11 cellular contexts compared by ENCODE assay signal in the genomic region with DNA sequence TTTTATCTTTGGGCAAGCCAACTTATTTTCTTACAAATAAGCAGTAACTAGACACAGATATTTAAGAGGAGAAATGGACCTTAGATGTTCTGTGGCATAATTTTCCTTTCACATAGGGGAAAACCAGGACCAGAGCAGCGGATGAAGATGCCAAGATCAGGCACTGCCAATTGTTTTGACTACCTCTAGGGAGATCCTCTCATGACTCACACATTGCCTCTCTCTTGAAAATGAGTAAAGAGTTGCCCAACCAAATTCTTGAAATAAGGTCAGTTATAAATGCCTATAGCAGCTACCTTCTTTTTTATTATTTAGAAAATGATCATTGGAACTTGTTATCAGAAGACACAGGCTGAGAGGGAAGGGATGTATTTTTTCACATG.
DNase-seq lines count a peak whose midpoint lies in the region; ATAC-seq and TF ChIP-seq lines count a peak whose summit lies in the region.
"Had no signal": no experiment of that assay in that cellular context is flagged by ENCODE, and none has a peak within 500 bp of the region (broad histone marks: within the 10 kb centered on the region; RNA-seq: fewer than 3 reads in every experiment).

No MANE protein-coding gene starts in this region.

- in situ Hi-C loops in G401 (cut with HindIII; ENCODE audit: low sequenced_read_pairs) = no loop called here

- TF ChIP-seq CTCF in NB4 (IDR thresholded peaks at IDR 0.05; ENCODE audit: low read depth, low read length) = no peak
- no peak for TF ChIP-seq CTCF in epithelial cell of proximal tubule (conservative IDR thresholded peaks at IDR 0.05; ENCODE audit: low read depth, low read length)

- intact Hi-C loops in head of caudate nucleus (cut with DNase I) = no loop called here

- DNase-seq in G401 (ENCODE audit: low spot score) (peak; percentile 65), NB4 (ENCODE audit: low read depth) (peak; percentile 58), epithelial cell of proximal tubule (ENCODE audit: low read depth) (peak; percentile 32), renal cortical epithelial cell (ENCODE audit: low read depth) (peak; percentile 80), NCI-H2081 (lab: John Stamatoyannopoulos, UW) (no peak), HUDEP-2 (lab: John Stamatoyannopoulos, UW; ENCODE audit: unreplicated experiment in 76 of 76) (no peak), head of caudate nucleus (no peak)
- DNase-seq: endodermal cell, GOT3, substantia nigra had no signal

- no peak overlapping the region for H3K4me3 ChIP-seq in NB4 (ENCODE audit: low read depth, low read length)
- no peak overlapping the region for H3K4me3 ChIP-seq in epithelial cell of proximal tubule (ENCODE audit: low read depth, low read length)

- ATAC-seq in HG03039 (IDR thresholded peaks at IDR 0.05; ENCODE audit: unreplicated experiment) = no peak

- TF ChIP-seq POLR2A in NB4 (IDR thresholded peaks at IDR 0.05; ENCODE audit: extremely low read depth, insufficient read length) = no peak

Comparison
In these comparisons a context has a peak if more than half of its experiments do, and no peak if none do; other contexts are left out.
1. DNase-seq: peak in G401 (single experiment), NB4 (single experiment), epithelial cell of proximal tubule (single experiment) and renal cortical epithelial cell (single experiment); none in NCI-H2081 (0 of 2), HUDEP-2 (0 of 76) and head of caudate nucleus (0 of 42).